ENCODE assay signal across 8 cellular contexts in the genomic region with DNA sequence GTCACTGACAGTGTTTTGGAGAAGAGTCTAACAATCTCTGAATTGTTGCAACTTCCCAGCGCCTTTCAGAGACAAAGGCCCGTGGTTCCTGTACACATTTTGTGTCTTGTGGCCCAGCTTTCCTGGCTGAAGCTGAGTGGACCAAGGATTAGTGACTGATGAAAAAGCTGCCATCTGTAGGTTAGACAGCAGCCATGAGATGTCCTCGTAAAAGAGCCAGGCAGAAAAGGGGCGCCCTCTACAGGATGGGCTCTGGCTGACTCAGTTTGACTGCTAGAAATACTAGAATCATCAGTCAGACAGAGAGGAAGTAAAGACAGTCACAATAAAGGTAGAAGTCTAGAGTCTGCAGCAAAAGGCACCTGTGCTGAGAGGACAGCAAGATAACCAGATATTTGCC. TPM values are rescaled to one million over a fixed set of nuclear protein-coding genes. Genes with fewer than 3 reads are reported as not detected.
DNase-seq lines count a peak whose midpoint lies in the region; FAIRE-seq and TF ChIP-seq lines count a peak whose summit lies in the region.

No MANE protein-coding gene starts in this region.

- peaks cover 44% of the 10 kb centered on the region for H3K4me1 ChIP-seq in keratinocyte (ENCODE audit: control insufficient read depth, extremely low read depth, insufficient read depth, low read length)

- no peak overlapping the region for H2AFZ ChIP-seq in keratinocyte (ENCODE audit: control insufficient read depth, low read length)

- no peak overlapping the region for H3K4me3 Mint-ChIP-seq in activated naive CD4-positive, alpha-beta T cell treated with anti-CD3 and anti-CD28 coated beads, Interleukin-2, amount 10 ng/mL, durations not matched to agents 7 days and 5 days

- H3K9me3 Mint-ChIP-seq in activated naive CD4-positive, alpha-beta T cell treated with anti-CD3 and anti-CD28 coated beads, Interleukin-2, amount 10 ng/mL, durations not matched to agents 7 days and 5 days = no peaks in the 10 kb centered on the region

- no peak overlapping the region for H3K27ac Mint-ChIP-seq in activated naive CD4-positive, alpha-beta T cell treated with anti-CD3 and anti-CD28 coated beads, Interleukin-2, amount 10 ng/mL, durations not matched to agents 7 days and 5 days

- CTCF ChIA-PET in RWPE1 (lab: Yijun Ruan, JAX) = interaction anchor here (0.6 to 0.8 kb wide), 2 partner anchors 60 to 74 kb away, joined by 3 to 5 read pairs; no protein-coding TSS in a partner anchor
- CTCF ChIA-PET in activated naive CD4-positive, alpha-beta T cell treated with anti-CD3 and anti-CD28 coated beads, Interleukin-2, amount 10 ng/mL, durations not matched to agents 7 days and 5 days (lab: Charles Lee) = interaction anchor here (0.6 to 1.7 kb wide), 7 partner anchors 16 to 283 kb away, joined by 3 to 5 read pairs (median 4); no protein-coding TSS in a partner anchor

- peak; percentile 32 for TF ChIP-seq CTCF in AG10803 (conservative IDR thresholded peaks at IDR 0.05; ENCODE audit: low read length)
- no peak for TF ChIP-seq CTCF in RWPE1 (conservative IDR thresholded peaks at IDR 0.05; ENCODE audit: low read depth)
- peak; percentile 53 to 74 (median 59) for TF ChIP-seq CTCF in keratinocyte (optimal IDR thresholded peaks at IDR 0.05 in 1 of 3, IDR thresholded peaks at IDR 0.05 in 1 of 3, conservative IDR thresholded peaks at IDR 0.05 in 1 of 3; ENCODE audit: extremely low read depth in 1 of 3, insufficient read depth in 2 of 3, low read length in 3 of 3)

- no peaks in the 10 kb centered on the region for H3K36me3 ChIP-seq in keratinocyte (ENCODE audit: control insufficient read depth in 2 of 2, extremely low read depth in 1 of 2, insufficient read depth in 2 of 2, low read length in 2 of 2)

- dilution Hi-C loops in keratinocyte (cut with MboI; ENCODE audit: extremely low pct_ligation_motif_present, low sequenced_read_pairs) = no loop called here

- POLR2A ChIA-PET in RWPE1 (lab: Yijun Ruan, JAX; ENCODE audit: low non-redundant PET) = no interaction called here

- H3K27ac ChIP-seq in RWPE1 (peak overlapping the region; percentile 89), keratinocyte (ENCODE audit: control insufficient read depth, insufficient read depth, low read length) (peak overlapping the region; percentile 65)

- DNase-seq in AG10803 (ENCODE audit: low read depth) = peak; percentile 7
- DNase-seq in H4 (ENCODE audit: low spot score) = peak; percentile 32
- DNase-seq in RWPE1 (ENCODE audit: low spot score) = no peak
- peak; percentile 74 for DNase-seq in activated naive CD4-positive, alpha-beta T cell treated with anti-CD3 and anti-CD28 coated beads, Interleukin-2, amount 10 ng/mL, durations not matched to agents 7 days and 5 days
- DNase-seq in keratinocyte (ENCODE audit: low read depth, low spot score) = peak; percentile 19
- DNase-seq in stimulated activated CD8-positive, alpha-beta memory T cell treated with anti-CD3 and anti-CD28 coated beads, Interleukin-2, amount 100 ng/mL, for 48 hours (ENCODE audit: low read depth in 2 of 2) = peak; percentile 14 to 39
- no peak for DNase-seq in retina
- DNase-seq in NCI-H187 (lab: John Stamatoyannopoulos, UW) = no peak

- H3K27me3 ChIP-seq in keratinocyte (ENCODE audit: control insufficient read depth, extremely low read depth, insufficient read depth, low read length) = no peaks in the 10 kb centered on the region

- FAIRE-seq in keratinocyte (lab: Jason Lieb, UNC) = peak; percentile 69

- peak overlapping the region; percentile 60 for H3K4me2 ChIP-seq in keratinocyte (ENCODE audit: control insufficient read depth, extremely low read depth, insufficient read depth, low read depth, low read length)

- H3K4me1 Mint-ChIP-seq in activated naive CD4-positive, alpha-beta T cell treated with anti-CD3 and anti-CD28 coated beads, Interleukin-2, amount 10 ng/mL, durations not matched to agents 7 days and 5 days = no peaks in the 10 kb centered on the region

- H3K27me3 Mint-ChIP-seq in activated naive CD4-positive, alpha-beta T cell treated with anti-CD3 and anti-CD28 coated beads, Interleukin-2, amount 10 ng/mL, durations not matched to agents 7 days and 5 days = peaks cover 4% of the 10 kb centered on the region

- H3K9ac ChIP-seq in keratinocyte (ENCODE audit: control insufficient read depth, extremely low read depth, insufficient read depth, low read length) = no peak overlapping the region

- no peaks in the 10 kb centered on the region for H3K36me3 Mint-ChIP-seq in activated naive CD4-positive, alpha-beta T cell treated with anti-CD3 and anti-CD28 coated beads, Interleukin-2, amount 10 ng/mL, durations not matched to agents 7 days and 5 days

- no peaks in the 10 kb centered on the region for H3K9me1 ChIP-seq in keratinocyte (ENCODE audit: control insufficient read depth, extremely low read depth, insufficient read depth, low read length)

- no peaks in the 10 kb centered on the region for H3K79me2 ChIP-seq in keratinocyte (ENCODE audit: control insufficient read depth, insufficient read depth, low read length)

- no peak overlapping the region for H3K4me3 ChIP-seq in AG10803 (ENCODE audit: low read length)
- no peak overlapping the region for H3K4me3 ChIP-seq in keratinocyte (ENCODE audit: control insufficient read depth in 2 of 3, extremely low read depth in 1 of 3, insufficient read depth in 2 of 3, low read depth in 1 of 3, low read length in 3 of 3)

- H3K9me3 ChIP-seq in keratinocyte (ENCODE audit: control insufficient read depth, low read depth, low read length) = no peaks in the 10 kb centered on the region

- H4K20me1 ChIP-seq in keratinocyte (ENCODE audit: control insufficient read depth, extremely low read depth, insufficient read depth, low read length) = no peaks in the 10 kb centered on the region

RNA-seq across cellular contexts. Expression of gene NF1, which starts 26.5 kb away (rescaled TPM):
- total RNA-seq in H4 (2014; rRNA removed; shearing (Covaris generic)) = 12.8 and 23.2 TPM in 2 replicates
- polyA plus RNA-seq in keratinocyte = 20.3 to 29.6 TPM (median 26.7 TPM) in 3 replicates
- polyA plus RNA-seq in keratinocyte (2011; ENCODE audit: low read depth) = 20.7 TPM
- polyA plus RNA-seq in keratinocyte (2011; cell fraction: cytosol; rRNA removed) = 12.4 and 24.1 TPM in 2 replicates
- 55.0 and 60.8 TPM in 2 replicates for polyA plus RNA-seq in keratinocyte (2011; cell fraction: nucleus; rRNA removed)
- 11.8 and 15.9 TPM in 2 replicates for polyA plus RNA-seq in keratinocyte (2012; ENCODE audit: low replicate concordance)
- 33.6 to 142 TPM (median 79.1 TPM) in 3 replicates for polyA minus RNA-seq in keratinocyte
- polyA minus RNA-seq in keratinocyte (2011; cell fraction: cytosol; rRNA and poly(A)+ RNA removed) = 48.3 TPM
- polyA minus RNA-seq in keratinocyte (2011; cell fraction: nucleus; rRNA and poly(A)+ RNA removed) = 134 and 242 TPM in 2 replicates

Comparison
In these comparisons a context has a peak if more than half of its experiments do, and no peak if none do; other contexts are left out.
1. DNase-seq: peak in AG10803 (single experiment), H4 (single experiment), activated naive CD4-positive, alpha-beta T cell treated with anti-CD3 and anti-CD28 coated beads, Interleukin-2, amount 10 ng/mL, durations not matched to agents 7 days and 5 days (single experiment), keratinocyte (single experiment) and stimulated activated CD8-positive, alpha-beta memory T cell treated with anti-CD3 and anti-CD28 coated beads, Interleukin-2, amount 100 ng/mL, for 48 hours (2 of 2); none in RWPE1 (single experiment), retina (single experiment) and NCI-H187 (0 of 2).